In genomic region chrX:19862634-19863236, GRCh38 we compare ENCODE assay signal across 1 cellular context.
A peak's percentile ranks its signal among the peaks of the same experiment; 100 is the strongest.
TF ChIP-seq lines count a peak whose summit lies in the region.

No MANE protein-coding gene starts in this region.

TF ChIP-seq in GM23338, 12 proteins besides CTCF, POLR2A, EP300 and RAD21 (continued from another document):
- 0 out of 2 replicates have a peak, but pooled peaks have one; percentile 32 for TF ChIP-seq ZNF462 (CRISPR knock-in tag; IDR thresholded peaks at IDR 0.05)
- peak; percentile 56; the same call in 1 of the 2 replicates for TF ChIP-seq NANOG (IDR thresholded peaks at IDR 0.05; ENCODE audit: borderline replicate concordance)
- no peak for TF ChIP-seq CREB1 (CRISPR knock-in tag; IDR thresholded peaks at IDR 0.05; ENCODE audit: low read depth)
